In genomic region chr1:1305300-1306069, GRCh38 we compare ENCODE assay signal across 1 cellular context.
A peak's percentile ranks its signal among the peaks of the same experiment; 100 is the strongest.
TF ChIP-seq lines count a peak whose summit lies in the region.

No MANE protein-coding gene starts in this region.

TF ChIP-seq in HepG2, 621 proteins besides CTCF, POLR2A, EP300 and RAD21 (continued from another document and continues in another):
- TF ChIP-seq ZNF276 (CRISPR knock-in tag; IDR thresholded peaks at IDR 0.05; ENCODE audit: low read depth) (no peak), MYPOP (CRISPR knock-in tag; IDR thresholded peaks at IDR 0.05) (no peak), PBX3 (CRISPR knock-in tag; IDR thresholded peaks at IDR 0.05; ENCODE audit: borderline replicate concordance) (no peak), DMAP1 (CRISPR knock-in tag; IDR thresholded peaks at IDR 0.05) (0 out of 2 replicates have a peak, but pooled peaks have one; percentile 14), RAD51 (IDR thresholded peaks at IDR 0.05; ENCODE audit: borderline replicate concordance) (no peak), ZNF333 (CRISPR knock-in tag; IDR thresholded peaks at IDR 0.05; ENCODE audit: borderline replicate concordance) (no peak), ZBTB42 (CRISPR knock-in tag; IDR thresholded peaks at IDR 0.05) (no peak), SMYD3 (CRISPR knock-in tag; IDR thresholded peaks at IDR 0.05) (no peak), ZNF281 (CRISPR knock-in tag; IDR thresholded peaks at IDR 0.05; ENCODE audit: borderline replicate concordance) (no peak), CEBPB (IDR thresholded peaks at IDR 0.05; ENCODE audit: borderline replicate concordance, low read depth, low read length) (no peak), MXD4 (CRISPR knock-in tag; IDR thresholded peaks at IDR 0.05) (no peak), GATA4 (IDR thresholded peaks at IDR 0.05; ENCODE audit: borderline replicate concordance, low read depth) (no peak), NR3C1 (CRISPR knock-in tag; IDR thresholded peaks at IDR 0.05) (no peak), SMAD3 (CRISPR knock-in tag; IDR thresholded peaks at IDR 0.05) (no peak), ZNF224 (CRISPR knock-in tag; IDR thresholded peaks at IDR 0.05) (no peak), CEBPZ (IDR thresholded peaks at IDR 0.05; ENCODE audit: low read length) (no peak), LRRFIP1 (CRISPR knock-in tag; conservative IDR thresholded peaks at IDR 0.05) (no peak), ZBTB14 (CRISPR knock-in tag; IDR thresholded peaks at IDR 0.05) (no peak), SIN3A (IDR thresholded peaks at IDR 0.05; ENCODE audit: borderline replicate concordance, low read depth, low read length) (peak; percentile 71; the same call in 1 of the 2 replicates), BHLHE40 (IDR thresholded peaks at IDR 0.05; ENCODE audit: low read length) (no peak), ZFP90 (CRISPR knock-in tag; IDR thresholded peaks at IDR 0.05; ENCODE audit: borderline replicate concordance) (no peak), MXD3 (CRISPR knock-in tag; IDR thresholded peaks at IDR 0.05) (0 out of 2 replicates have a peak, but pooled peaks have one; percentile 17), ADNP (CRISPR knock-in tag; IDR thresholded peaks at IDR 0.05) (no peak), KDM1A (CRISPR knock-in tag; IDR thresholded peaks at IDR 0.05) (no peak), HNRNPUL1 (IDR thresholded peaks at IDR 0.05; ENCODE audit: low read depth, low read length) (no peak), REL (CRISPR knock-in tag; conservative IDR thresholded peaks at IDR 0.05) (no peak), MIER3 (CRISPR knock-in tag; IDR thresholded peaks at IDR 0.05; ENCODE audit: borderline replicate concordance) (no peak), ZNF101 (CRISPR knock-in tag; IDR thresholded peaks at IDR 0.05; ENCODE audit: borderline replicate concordance, low read depth) (no peak), DZIP1 (CRISPR knock-in tag; IDR thresholded peaks at IDR 0.05) (no peak; the same call in 1 of the 2 replicates), ZEB1 (IDR thresholded peaks at IDR 0.05; ENCODE audit: insufficient replicate concordance, low read depth) (no peak), PBX2 (CRISPR knock-in tag; IDR thresholded peaks at IDR 0.05) (no peak), ZNF609 (CRISPR knock-in tag; IDR thresholded peaks at IDR 0.05; ENCODE audit: borderline replicate concordance) (no peak)
